Comparison of ENCODE assay signal across 9 cellular contexts in genomic region chr7:57178768-57179139, GRCh38. TPM values are rescaled to one million over a fixed set of nuclear protein-coding genes. Genes with fewer than 3 reads are reported as not detected.
"Had no signal": no experiment of that assay in that cellular context is flagged by ENCODE, and none has a peak within 500 bp of the region (broad histone marks: within the 10 kb centered on the region; RNA-seq: fewer than 3 reads in every experiment).

No MANE protein-coding gene starts in this region.

- ATAC-seq: HCT116 had no signal

- H3K9me3 ChIP-seq: HAP-1 had no signal

- H3K4me3 Mint-ChIP-seq: HFFc6 had no signal

- H3K4me3 ChIP-seq: GM23248, HAP-1 had no signal

- DNase-seq: GM23248, GOT3, HFFc6, IMR-90 had no signal

- H3K27ac ChIP-seq: GM23248 had no signal

- H3K36me3 ChIP-seq: HAP-1 had no signal

- H3K27ac Mint-ChIP-seq: HFFc6 had no signal

- H3K4me1 ChIP-seq: HAP-1 had no signal

- H3K9ac ChIP-seq: GM23248 had no signal

RNA-seq across cellular contexts. Expression of gene ZNF479, which starts 46.5 kb away (rescaled TPM):
- total RNA-seq: GM23248, H4, H7, HFFc6, HT-29, IMR-90 had no signal
